In the genomic region with DNA sequence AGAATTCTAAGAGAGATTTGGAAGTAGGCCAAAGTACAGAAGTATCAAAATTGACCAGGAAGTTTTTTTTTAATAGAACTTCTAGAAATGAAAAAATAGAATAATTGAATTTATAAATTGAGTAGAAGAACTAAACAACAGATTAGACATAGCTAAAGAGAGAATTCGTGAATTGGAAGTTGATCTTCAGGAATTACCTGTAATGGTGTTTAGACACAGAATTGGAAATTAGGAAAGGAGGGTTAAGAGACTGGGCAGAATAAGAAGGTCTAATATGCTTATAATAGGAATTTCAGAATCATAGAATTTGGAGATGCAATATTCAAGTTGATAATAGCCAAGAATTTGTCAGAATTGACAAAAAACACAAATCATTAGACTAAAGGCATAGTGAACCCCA, we compare ENCODE assay signal across 22 cellular contexts. TPM values are rescaled to one million over a fixed set of nuclear protein-coding genes. Genes with fewer than 3 reads are reported as not detected.
DNase-seq lines count a peak whose midpoint lies in the region; ATAC-seq, FAIRE-seq and TF ChIP-seq lines count a peak whose summit lies in the region.
"Had no signal": no experiment of that assay in that cellular context is flagged by ENCODE, and none has a peak within 500 bp of the region (broad histone marks: within the 10 kb centered on the region; RNA-seq: fewer than 3 reads in every experiment).

No MANE protein-coding gene starts in this region.

- POLR2A ChIA-PET in HepG2 (lab: Yijun Ruan, JAX) (no interaction called here), Panc1 (lab: Charles Lee) (no interaction called here), GM12878 (lab: Charles Lee) (no interaction called here)

- peaks cover 35% of the 10 kb centered on the region for H3K4me1 ChIP-seq in HepG2 (ENCODE audit: insufficient read depth, low read length)
- peaks cover 3 to 58% (median 22%) of the 10 kb centered on the region in 4 donors for H3K4me1 ChIP-seq in right lobe of liver
- H3K4me1 ChIP-seq in Panc1 (ENCODE audit: control insufficient read depth, insufficient read depth, low read length), result no peaks in the 10 kb centered on the region
- H3K4me1 ChIP-seq in GM12878 (ENCODE audit: control insufficient read depth, insufficient read depth, low read length), result no peaks in the 10 kb centered on the region
- H3K4me1 ChIP-seq in smooth muscle cell (ENCODE audit: low read depth), result no peaks in the 10 kb centered on the region
- H3K4me1 ChIP-seq: A549, HAP-1 had no signal

- CTCF ChIA-PET in HepG2 (lab: Yijun Ruan, JAX; ENCODE audit: low intra/inter-chr PET ratio, low total read pairs), result no interaction called here
- CTCF ChIA-PET in Panc1 (lab: Charles Lee), result no interaction called here
- CTCF ChIA-PET in GM12878 (lab: Yijun Ruan, JAX), result interaction anchor here (0.7 to 3.1 kb wide), 3 partner anchors 10 to 495 kb away, joined by 3 to 21 read pairs (median 4); a partner anchor contains a TSS

- no peak for ATAC-seq in HepG2
- ATAC-seq in right lobe of liver, result no peak
- no peak for ATAC-seq in Panc1
- ATAC-seq in GM12878, result no peak
- ATAC-seq: A549, GM23338 had no signal

- SMC1A ChIA-PET in GM12878 (lab: Charles Lee; ENCODE audit: uncharacterized antibody, unreplicated experiment), result interaction anchor here (1.1 kb wide), 1 partner anchor 213 kb away, joined by 4 read pairs; no protein-coding TSS in a partner anchor

- H3K36me3 ChIP-seq in HepG2 (replicated peaks in 1 of 2; ENCODE audit: control insufficient read depth in 1 of 2, insufficient read depth in 2 of 2, low read length in 2 of 2) (0 out of 5 replicates have a peak, but pooled peaks cover 0 to 2% of the 10 kb centered on the region in 2 experiments), right lobe of liver (no peaks in the 10 kb centered on the region), Panc1 (ENCODE audit: control insufficient read depth, insufficient read depth, low read length) (no peaks in the 10 kb centered on the region), GM12878 (ENCODE audit: control insufficient read depth in 2 of 2, insufficient read depth in 2 of 2, low read length in 1 of 2) (no peaks in the 10 kb centered on the region), WERI-Rb-1 (no peaks in the 10 kb centered on the region; the same call in none of the 2 replicates), smooth muscle cell (ENCODE audit: low read depth) (no peaks in the 10 kb centered on the region)
- H3K36me3 ChIP-seq: HAP-1 had no signal

- H3K9ac ChIP-seq in HepG2 (ENCODE audit: insufficient read depth, low read depth, low read length), result no peak overlapping the region
- H3K9ac ChIP-seq in GM12878 (ENCODE audit: control insufficient read depth, insufficient read depth, low read length), result no peak overlapping the region
- H3K9ac ChIP-seq in smooth muscle cell (ENCODE audit: low read depth), result no peak overlapping the region

- H3K27me3 ChIP-seq in HepG2 (ENCODE audit: control insufficient read depth in 1 of 2, insufficient read depth in 2 of 2, low read length in 2 of 2) (no peaks in the 10 kb centered on the region), right lobe of liver (no peaks in the 10 kb centered on the region), Panc1 (ENCODE audit: control insufficient read depth, insufficient read depth, low read length) (no peaks in the 10 kb centered on the region), GM12878 (replicated peaks in 1 of 2; ENCODE audit: control insufficient read depth in 2 of 2, insufficient read depth in 2 of 2, low read length in 1 of 2) (no peaks in the 10 kb centered on the region), WERI-Rb-1 (ENCODE audit: insufficient read depth, low read depth, severe bottlenecking) (no peaks in the 10 kb centered on the region), smooth muscle cell (ENCODE audit: low read depth) (no peaks in the 10 kb centered on the region)

- no peak for DNase-seq in HepG2 (ENCODE audit: low spot score)
- no peak for DNase-seq in right lobe of liver
- no peak for DNase-seq in Panc1 (ENCODE audit: low read depth, low spot score)
- DNase-seq in GM12878 (ENCODE audit: low read depth, low spot score), result no peak
- DNase-seq in endothelial cell (ENCODE audit: low spot score), result no peak
- DNase-seq in AG08395 (ENCODE audit: low spot score), result no peak
- DNase-seq in WERI-Rb-1, result no peak
- no peak for DNase-seq in smooth muscle cell (lab: John Stamatoyannopoulos, UW; ENCODE audit: unreplicated experiment)
- DNase-seq: 8988T; ACHN; C1 segment of cervical spinal cord; Calu3; CD4-positive, alpha-beta memory T cell; COR-L47; DMS53; DMS79 treated with DMSO at 0.1 percent for 48 hours had no signal

- in situ Hi-C loops in HepG2 (cut with HindIII; ENCODE audit: extremely low pct_ligation_motif_present, low pct_unique_long_range_greater_than_20kb) (loop anchor here (25.0 kb wide), 1 partner anchor 333 kb away; a partner anchor contains a TSS), Panc1 (cut with HindIII; ENCODE audit: low pct_unique_long_range_greater_than_20kb, low sequenced_read_pairs) (no loop called here), GM12878 (cut with MboI) (no loop called here)

- H3K4me1 Mint-ChIP-seq in endothelial cell (ENCODE audit: unreplicated experiment), result peaks cover 4% of the 10 kb centered on the region

- TF ChIP-seq POLR2A in HepG2 (IDR thresholded peaks at IDR 0.05; ENCODE audit: insufficient read depth in 1 of 2, low read depth in 2 of 2, low read length in 2 of 2) (no peak), right lobe of liver (IDR thresholded peaks at IDR 0.05) (no peak), GM12878 (IDR thresholded peaks at IDR 0.05; ENCODE audit: low read depth, low read length) (no peak)

- TF ChIP-seq EP300 in HepG2 (IDR thresholded peaks at IDR 0.05; ENCODE audit: low read depth in 2 of 2, low read length in 2 of 2) (no peak), HepG2 (CRISPR knock-in tag; IDR thresholded peaks at IDR 0.05; ENCODE audit: borderline replicate concordance) (no peak), GM12878 (IDR thresholded peaks at IDR 0.05; ENCODE audit: borderline replicate concordance in 1 of 2, control insufficient read depth in 1 of 2, low read depth in 2 of 2, low read length in 2 of 2) (no peak)

- no peak overlapping the region for H3K27ac Mint-ChIP-seq in endothelial cell (ENCODE audit: unreplicated experiment)
- H3K27ac Mint-ChIP-seq: GM23338 had no signal

- H3K27ac ChIP-seq in HepG2 (ENCODE audit: extremely low read length, insufficient read depth, low read length) (no peak overlapping the region), right lobe of liver (no peak overlapping the region), Panc1 (ENCODE audit: low read length) (no peak overlapping the region), GM12878 (ENCODE audit: control insufficient read depth, insufficient read depth) (no peak overlapping the region), WERI-Rb-1 (no peak overlapping the region), smooth muscle cell (ENCODE audit: low read depth) (no peak overlapping the region)
- H3K27ac ChIP-seq: A549 had no signal

- BruUV-seq in HepG2 (replicated peaks; lab: Mats Ljungman, UMichigan), result TSS peak; percentile 15
- TSS peak; percentile 31 for BruUV-seq in Panc1 (replicated peaks; lab: Mats Ljungman, UMichigan)
- no TSS peak for BruUV-seq in GM12878 (replicated peaks; lab: Mats Ljungman, UMichigan)

- no peak for TF ChIP-seq CTCF in HepG2 (CRISPR knock-in tag; IDR thresholded peaks at IDR 0.05)
- no peak for TF ChIP-seq CTCF in right lobe of liver (IDR thresholded peaks at IDR 0.05)
- TF ChIP-seq CTCF in Panc1 (IDR thresholded peaks at IDR 0.05), result no peak
- no peak for TF ChIP-seq CTCF in GM12878 (IDR thresholded peaks at IDR 0.05 in 2 of 3, conservative IDR thresholded peaks at IDR 0.05 in 1 of 3; ENCODE audit: control insufficient read depth in 2 of 3, extremely low read depth in 1 of 3, insufficient read depth in 1 of 3, low read depth in 3 of 3, low read length in 3 of 3)
- no peak for TF ChIP-seq CTCF in endothelial cell (IDR thresholded peaks at IDR 0.05; ENCODE audit: unreplicated experiment)
- no peak for TF ChIP-seq CTCF in WERI-Rb-1 (IDR thresholded peaks at IDR 0.05; ENCODE audit: low read depth, low read length)
- TF ChIP-seq CTCF in smooth muscle cell (IDR thresholded peaks at IDR 0.05; ENCODE audit: borderline replicate concordance, insufficient read depth, poor library complexity, severe bottlenecking), result no peak

- H3K4me2 ChIP-seq in HepG2 (ENCODE audit: low read depth, low read length), result no peak overlapping the region
- no peak overlapping the region for H3K4me2 ChIP-seq in GM12878 (ENCODE audit: control insufficient read depth, insufficient read depth)
- H3K4me2 ChIP-seq in smooth muscle cell, result no peak overlapping the region
- H3K4me2 ChIP-seq: A549, GM23338 had no signal

- 96% methylated on average over 1 of the region's 1 CpG for WGBS in HepG2 (ENCODE audit: low lambda C conversion rate)
- 100% methylated on average over 1 of the region's 1 CpG for WGBS in right lobe of liver (ENCODE audit: insufficient coverage, low coverage, low lambda C conversion rate, missing lambda C conversion rate)
- WGBS in GM12878 (ENCODE audit: insufficient coverage, insufficient replicate concordance, low lambda C conversion rate, missing lambda C conversion rate), result 0% methylated on average over 1 of the region's 1 CpG
- WGBS in smooth muscle cell (ENCODE audit: low lambda C conversion rate), result 97% methylated on average over 1 of the region's 1 CpG

- H3K4me3 ChIP-seq in HepG2 (replicated peaks in 1 of 3; ENCODE audit: insufficient read depth in 1 of 3, low read depth in 2 of 3, low read length in 3 of 3) (no peak overlapping the region), right lobe of liver (no peak overlapping the region), Panc1 (ENCODE audit: low read depth in 2 of 2, low read length in 2 of 2) (no peak overlapping the region), GM12878 (no peak overlapping the region), WERI-Rb-1 (ENCODE audit: low read depth, low read length) (no peak overlapping the region), smooth muscle cell (no peak overlapping the region)
- H3K4me3 ChIP-seq: A549, GM23338, HAP-1 had no signal

- peaks cover 9% of the 10 kb centered on the region for H3K9me3 Mint-ChIP-seq in endothelial cell (ENCODE audit: unreplicated experiment)

- peaks cover 4% of the 10 kb centered on the region for H3K27me3 Mint-ChIP-seq in endothelial cell (ENCODE audit: unreplicated experiment)
- H3K27me3 Mint-ChIP-seq: CD4-positive, alpha-beta memory T cell had no signal

- FAIRE-seq in HepG2 (lab: Jason Lieb, UNC) (no peak), GM12878 (lab: Jason Lieb, UNC) (no peak)
- FAIRE-seq: A549, G401.6, GM18507, H54 had no signal

- peak overlapping the region; percentile 7 for H3K4me3 Mint-ChIP-seq in endothelial cell (ENCODE audit: unreplicated experiment)
- H3K4me3 Mint-ChIP-seq: GM23338 had no signal

- peaks cover 17% of the 10 kb centered on the region for H3K9me3 ChIP-seq in HepG2 (ENCODE audit: low read length)
- H3K9me3 ChIP-seq in right lobe of liver, result peaks cover 0 to 3% (median 0%) of the 10 kb centered on the region in 4 donors
- H3K9me3 ChIP-seq in Panc1 (ENCODE audit: control insufficient read depth, insufficient read depth, low read depth, low read length), result peaks cover 7% of the 10 kb centered on the region; the same call in 1 of the 2 replicates
- H3K9me3 ChIP-seq in GM12878 (replicated peaks; ENCODE audit: control insufficient read depth, insufficient read depth, low read length), result peaks cover 2% of the 10 kb centered on the region; the same call in 2 of the 3 replicates
- H3K9me3 ChIP-seq in WERI-Rb-1 (ENCODE audit: severe bottlenecking), result peaks cover 13% of the 10 kb centered on the region
- H3K9me3 ChIP-seq in smooth muscle cell (replicated peaks; ENCODE audit: low read depth), result no peaks in the 10 kb centered on the region

- intact Hi-C loops in HepG2 (cut with micrococcal nuclease; ENCODE audit: unreplicated experiment), result no loop called here
- intact Hi-C loops in right lobe of liver (cut with DNase I), result loop anchor here in 1 of 2 donors (10.0 kb wide), 1 partner anchor 345 kb away; no protein-coding TSS in a partner anchor
- intact Hi-C loops in Panc1 (cut with micrococcal nuclease; ENCODE audit: unreplicated experiment), result no loop called here
- intact Hi-C loops in GM12878 (cut with micrococcal nuclease; ENCODE audit: unreplicated experiment), result no loop called here

- no peaks in the 10 kb centered on the region for H3F3A ChIP-seq in smooth muscle cell (ENCODE audit: low read depth)

- TF ChIP-seq RAD21 in HepG2 (CRISPR knock-in tag; IDR thresholded peaks at IDR 0.05), result no peak
- TF ChIP-seq RAD21 in GM12878 (IDR thresholded peaks at IDR 0.05; ENCODE audit: insufficient read depth, low read depth, low read length), result no peak

- H3K36me3 Mint-ChIP-seq in endothelial cell (ENCODE audit: low read depth, unreplicated experiment), result peaks cover 24% of the 10 kb centered on the region

- H2AFZ ChIP-seq in HepG2 (ENCODE audit: low read length) (no peak overlapping the region), GM12878 (ENCODE audit: control insufficient read depth, low read depth, low read length) (no peak overlapping the region), smooth muscle cell (ENCODE audit: low read depth) (no peak overlapping the region)
- H2AFZ ChIP-seq: GM23338 had no signal

- H4K20me1 ChIP-seq in HepG2 (ENCODE audit: insufficient read depth, low read length) (peaks cover 29% of the 10 kb centered on the region), GM12878 (ENCODE audit: control insufficient read depth, insufficient read depth) (no peaks in the 10 kb centered on the region), smooth muscle cell (ENCODE audit: low read depth) (peaks cover 47% of the 10 kb centered on the region)

- RAD21 ChIA-PET in GM12878 (lab: Charles Lee; ENCODE audit: unreplicated experiment), result no interaction called here

- H3K79me2 ChIP-seq in HepG2 (ENCODE audit: insufficient read depth, low read length), result peaks cover 73% of the 10 kb centered on the region
- no peaks in the 10 kb centered on the region for H3K79me2 ChIP-seq in GM12878 (ENCODE audit: control insufficient read depth, insufficient read depth, low read length)
- peaks cover 45% of the 10 kb centered on the region for H3K79me2 ChIP-seq in smooth muscle cell (ENCODE audit: low read depth)

RNA-seq across cellular contexts. Expression of a gene that starts 16.2 kb away (rescaled TPM):
- total RNA-seq in HepG2 (2016; rRNA removed; fragmentation: Illumina TruSeq; extraction: Trizol), result 10.0 and 11.3 TPM in 2 replicates
- 1.9 and 2.3 TPM in 2 replicates for total RNA-seq in HepG2 (2016; cell fraction: cytosol; rRNA removed; fragmentation: Illumina TruSeq; extraction: Trizol; ENCODE audit: low read depth)
- total RNA-seq in HepG2 (2016; cell fraction: insoluble cytoplasmic fraction; rRNA removed; fragmentation: Illumina TruSeq; extraction: Trizol), result 9.6 and 10.5 TPM in 2 replicates
- 6.0 TPM in 2 replicates for total RNA-seq in HepG2 (2016; cell fraction: membrane; rRNA removed; fragmentation: Illumina TruSeq; extraction: Trizol)
- total RNA-seq in HepG2 (2016; cell fraction: nucleus; rRNA removed; fragmentation: Illumina TruSeq; extraction: Trizol), result 11.7 and 13.1 TPM in 2 replicates
- polyA plus RNA-seq in HepG2 (2011; rRNA removed), result 12.0 and 12.7 TPM in 2 replicates
- 9.0 and 9.9 TPM in 2 replicates for polyA plus RNA-seq in HepG2 (2011; cell fraction: cytosol; rRNA removed)
- polyA plus RNA-seq in HepG2 (2011; cell fraction: nucleus; rRNA removed), result 15.0 and 15.2 TPM in 2 replicates
- polyA plus RNA-seq in HepG2 (2012), result 9.9 and 12.0 TPM in 2 replicates
- 2.7 and 2.9 TPM in 2 replicates for polyA plus RNA-seq in HepG2 (2016; cell fraction: cytosol; fragmentation: Illumina TruSeq; extraction: Trizol; ENCODE audit: low read depth)
- 5.1 and 5.5 TPM in 2 replicates for polyA plus RNA-seq in HepG2 (2016; cell fraction: insoluble cytoplasmic fraction; fragmentation: Illumina TruSeq; extraction: Trizol; ENCODE audit: low read depth)
- polyA plus RNA-seq in HepG2 (2016; cell fraction: membrane; fragmentation: Illumina TruSeq; extraction: Trizol; ENCODE audit: low read depth), result 3.4 and 4.2 TPM in 2 replicates
- 8.4 and 8.5 TPM in 2 replicates for polyA plus RNA-seq in HepG2 (2016; cell fraction: nucleus; fragmentation: Illumina TruSeq; extraction: Trizol; ENCODE audit: insufficient read depth, low read depth)
- 23.0 and 122 TPM in 2 replicates for polyA minus RNA-seq in HepG2 (2011; rRNA and poly(A)+ RNA removed; ENCODE audit: low replicate concordance)
- polyA minus RNA-seq in HepG2 (2011; cell fraction: cytosol; rRNA and poly(A)+ RNA removed), result 32.7 and 38.7 TPM in 2 replicates
- polyA minus RNA-seq in HepG2 (2011; cell fraction: nucleus; rRNA and poly(A)+ RNA removed), result 27.8 and 34.2 TPM in 2 replicates
- total RNA-seq in right lobe of liver, result 1 to 10 TPM; 2.0 to 5.9 (median 4.4) TPM
- 2.8 TPM for total RNA-seq in Panc1 (2021; ENCODE audit: unreplicated experiment)
- polyA plus RNA-seq in Panc1 (2012; ENCODE audit: insufficient read length), result 1.5 TPM
- 32.6 and 35.1 TPM in 2 replicates for total RNA-seq in GM12878 (2013; cell fraction: nucleolus; rRNA removed)
- total RNA-seq in GM12878 (2014; rRNA removed), result 1.4 and 1.5 TPM in 2 replicates
- 1.4 and 1.7 TPM in 2 replicates for total RNA-seq in GM12878 (2014; rRNA removed; fragmentation: Illumina TruSeq; extraction: Trizol)
- total RNA-seq in GM12878 (2021), result 2.4 and 3.2 TPM in 2 replicates
- 0.96 TPM for polyA plus RNA-seq in GM12878 (2011; ENCODE audit: low read depth)
- 2.9 TPM in 2 replicates for polyA plus RNA-seq in GM12878 (2011; rRNA removed)
- 2.4 and 3.1 TPM in 2 replicates for polyA plus RNA-seq in GM12878 (2011; cell fraction: cytosol; rRNA removed)
- polyA plus RNA-seq in GM12878 (2011; cell fraction: nucleus; rRNA removed), result 5.1 and 5.4 TPM in 2 replicates
- polyA plus RNA-seq in GM12878 (2012), result 0.97 and 1.5 TPM in 2 replicates
- polyA plus RNA-seq in GM12878 (2014; fragmentation: Illumina TruSeq; extraction: Trizol), result 0.85 and 1.2 TPM in 2 replicates
- under 1 TPM; 0.27 to 0.29 TPM for polyA plus RNA-seq in GM12878 (2014; fragmentation: Nextera tagmentation; extraction: Ambion mirVana)
- 0.70 and 0.87 TPM in 2 replicates for polyA plus RNA-seq in GM12878 (2014; rRNA removed)
- 1 to 10 TPM in 1 of 2 experiments, under 1 TPM in 1; 0.76 to 1.2 TPM for polyA plus RNA-seq in GM12878 (2016; fragmentation: Nextera tagmentation; extraction: Ambion mirVana)
- 13.1 and 14.3 TPM in 2 replicates for polyA minus RNA-seq in GM12878 (2011; rRNA and poly(A)+ RNA removed)
- polyA minus RNA-seq in GM12878 (2011; cell fraction: cytosol; rRNA and poly(A)+ RNA removed), result 3.2 and 3.6 TPM in 2 replicates
- 6.3 and 10.2 TPM in 2 replicates for polyA minus RNA-seq in GM12878 (2011; cell fraction: nucleus; rRNA and poly(A)+ RNA removed)
- total RNA-seq in endothelial cell (ENCODE audit: unreplicated experiment), result 56.7 TPM
- 8.6 and 10.0 TPM in 2 replicates for total RNA-seq in smooth muscle cell
- 2.1 and 7.5 TPM in 2 replicates for polyA plus RNA-seq in smooth muscle cell

RNA-seq across cellular contexts. Expression of a gene that starts 26.3 kb away (rescaled TPM):
- total RNA-seq in HepG2 (2016; rRNA removed; fragmentation: Illumina TruSeq; extraction: Trizol) (7.2 and 9.5 TPM in 2 replicates), right lobe of liver (1 to 10 TPM; 2.7 to 5.3 (median 3.9) TPM), Panc1 (2021; ENCODE audit: unreplicated experiment) (12.5 TPM), GM12878 (2014; rRNA removed) (17.3 and 19.4 TPM in 2 replicates), GM12878 (2014; rRNA removed; fragmentation: Illumina TruSeq; extraction: Trizol) (16.9 and 17.0 TPM in 2 replicates), GM12878 (2021) (16.9 and 19.8 TPM in 2 replicates), endothelial cell (ENCODE audit: unreplicated experiment) (18.3 TPM), smooth muscle cell (5.2 and 7.7 TPM in 2 replicates)
- 2.4 and 3.2 TPM in 2 replicates for total RNA-seq in HepG2 (2016; cell fraction: cytosol; rRNA removed; fragmentation: Illumina TruSeq; extraction: Trizol; ENCODE audit: low read depth)
- 9.4 and 10.0 TPM in 2 replicates for total RNA-seq in HepG2 (2016; cell fraction: insoluble cytoplasmic fraction; rRNA removed; fragmentation: Illumina TruSeq; extraction: Trizol)
- 4.3 and 4.9 TPM in 2 replicates for total RNA-seq in HepG2 (2016; cell fraction: membrane; rRNA removed; fragmentation: Illumina TruSeq; extraction: Trizol)
- total RNA-seq in HepG2 (2016; cell fraction: nucleus; rRNA removed; fragmentation: Illumina TruSeq; extraction: Trizol), result 11.9 and 12.3 TPM in 2 replicates
- polyA plus RNA-seq in HepG2 (2011; rRNA removed) (5.5 TPM in 2 replicates), GM12878 (2011; rRNA removed) (20.7 and 22.1 TPM in 2 replicates), GM12878 (2014; fragmentation: Illumina TruSeq; extraction: Trizol) (18.6 and 24.5 TPM in 2 replicates), GM12878 (2014; fragmentation: Nextera tagmentation; extraction: Ambion mirVana) (1 to 10 TPM; 7.8 to 8.6 TPM), GM12878 (2014; rRNA removed) (20.9 and 22.1 TPM in 2 replicates), GM12878 (2016; fragmentation: Nextera tagmentation; extraction: Ambion mirVana) (10 to 100 TPM; 20.4 to 20.6 TPM), smooth muscle cell (3.9 and 9.4 TPM in 2 replicates)
- 2.0 and 3.0 TPM in 2 replicates for polyA plus RNA-seq in HepG2 (2011; cell fraction: cytosol; rRNA removed)
- polyA plus RNA-seq in HepG2 (2011; cell fraction: nucleus; rRNA removed), result 11.4 and 19.7 TPM in 2 replicates
- 3.4 and 5.4 TPM in 2 replicates for polyA plus RNA-seq in HepG2 (2012)
- 0.79 and 1.1 TPM in 2 replicates for polyA plus RNA-seq in HepG2 (2016; cell fraction: cytosol; fragmentation: Illumina TruSeq; extraction: Trizol; ENCODE audit: low read depth)
- polyA plus RNA-seq in HepG2 (2016; cell fraction: insoluble cytoplasmic fraction; fragmentation: Illumina TruSeq; extraction: Trizol; ENCODE audit: low read depth), result 8.8 and 9.2 TPM in 2 replicates
- 2.3 and 2.8 TPM in 2 replicates for polyA plus RNA-seq in HepG2 (2016; cell fraction: membrane; fragmentation: Illumina TruSeq; extraction: Trizol; ENCODE audit: low read depth)
- 25.1 and 25.9 TPM in 2 replicates for polyA plus RNA-seq in HepG2 (2016; cell fraction: nucleus; fragmentation: Illumina TruSeq; extraction: Trizol; ENCODE audit: insufficient read depth, low read depth)
- polyA minus RNA-seq in HepG2 (2011; rRNA and poly(A)+ RNA removed; ENCODE audit: low replicate concordance), result 5.4 and 6.5 TPM in 2 replicates
- 1.8 and 2.0 TPM in 2 replicates for polyA minus RNA-seq in HepG2 (2011; cell fraction: cytosol; rRNA and poly(A)+ RNA removed)
- polyA minus RNA-seq in HepG2 (2011; cell fraction: nucleus; rRNA and poly(A)+ RNA removed), result 15.5 and 17.5 TPM in 2 replicates
- 2.9 TPM for polyA plus RNA-seq in Panc1 (2012; ENCODE audit: insufficient read length)
- 50.0 and 55.9 TPM in 2 replicates for total RNA-seq in GM12878 (2013; cell fraction: nucleolus; rRNA removed)
- polyA plus RNA-seq in GM12878 (2011; ENCODE audit: low read depth), result 7.0 TPM
- 10.9 and 12.4 TPM in 2 replicates for polyA plus RNA-seq in GM12878 (2011; cell fraction: cytosol; rRNA removed)
- 22.9 and 31.0 TPM in 2 replicates for polyA plus RNA-seq in GM12878 (2011; cell fraction: nucleus; rRNA removed)
- 6.6 and 9.4 TPM in 2 replicates for polyA plus RNA-seq in GM12878 (2012)
- 17.0 and 26.2 TPM in 2 replicates for polyA minus RNA-seq in GM12878 (2011; rRNA and poly(A)+ RNA removed)
- polyA minus RNA-seq in GM12878 (2011; cell fraction: cytosol; rRNA and poly(A)+ RNA removed), result 4.8 and 5.5 TPM in 2 replicates
- polyA minus RNA-seq in GM12878 (2011; cell fraction: nucleus; rRNA and poly(A)+ RNA removed), result 9.8 and 17.5 TPM in 2 replicates
